1 cellular context compared by ENCODE assay signal in genomic region chr14:49633650-49634546, GRCh38.
A peak's percentile ranks its signal among the peaks of the same experiment; 100 is the strongest.
TF ChIP-seq lines count a peak whose summit lies in the region.

No MANE protein-coding gene starts in this region.

TF ChIP-seq in HepG2, 621 proteins besides CTCF, POLR2A, EP300 and RAD21 (continued from another document and continues in another):
- TF ChIP-seq ZNF800 (CRISPR knock-in tag; IDR thresholded peaks at IDR 0.05) (no peak; the same call in 1 of the 2 replicates), GZF1 (CRISPR knock-in tag; IDR thresholded peaks at IDR 0.05) (peak; percentile 77; the same call in 1 of the 2 replicates), GATA4 (IDR thresholded peaks at IDR 0.05; ENCODE audit: borderline replicate concordance, low read depth) (no peak; the same call in 1 of the 2 replicates), GATAD2A (CRISPR knock-in tag; IDR thresholded peaks at IDR 0.05) (peak; percentile 45; the same call in 1 of the 2 replicates), ZMYM4 (CRISPR knock-in tag; IDR thresholded peaks at IDR 0.05) (peak; percentile 67), MED13 (CRISPR knock-in tag; IDR thresholded peaks at IDR 0.05) (no peak; the same call in 1 of the 2 replicates), NR0B2 (CRISPR knock-in tag; IDR thresholded peaks at IDR 0.05) (peak; percentile 87), FOXP1 (IDR thresholded peaks at IDR 0.05) (no peak), FOXP1 (CRISPR knock-in tag; IDR thresholded peaks at IDR 0.05) (peak; percentile 17; the same call in 1 of the 2 replicates), ZNF652 (CRISPR knock-in tag; IDR thresholded peaks at IDR 0.05; ENCODE audit: borderline replicate concordance, low read depth) (no peak), MLX (CRISPR knock-in tag; IDR thresholded peaks at IDR 0.05) (no peak), SKI (IDR thresholded peaks at IDR 0.05; ENCODE audit: partially characterized antibody) (no peak), PBX2 (CRISPR knock-in tag; IDR thresholded peaks at IDR 0.05) (no peak), ZSCAN29 (CRISPR knock-in tag; conservative IDR thresholded peaks at IDR 0.05) (no peak), HOXA7 (CRISPR knock-in tag; IDR thresholded peaks at IDR 0.05) (peak; percentile 50; the same call in 1 of the 2 replicates), SRY (CRISPR knock-in tag; IDR thresholded peaks at IDR 0.05) (peak; percentile 26), ZUFSP (CRISPR knock-in tag; IDR thresholded peaks at IDR 0.05; ENCODE audit: borderline replicate concordance) (no peak), ZZZ3 (CRISPR knock-in tag; IDR thresholded peaks at IDR 0.05; ENCODE audit: borderline replicate concordance) (no peak), YEATS4 (CRISPR knock-in tag; IDR thresholded peaks at IDR 0.05; ENCODE audit: borderline replicate concordance) (peak; percentile 61), CSRNP1 (CRISPR knock-in tag; IDR thresholded peaks at IDR 0.05) (peak; percentile 41), ZBTB33 (CRISPR knock-in tag; IDR thresholded peaks at IDR 0.05) (0 out of 2 replicates have a peak, but pooled peaks have one; percentile 23), ZNF501 (CRISPR knock-in tag; IDR thresholded peaks at IDR 0.05) (no peak), TEAD3 (CRISPR knock-in tag; optimal IDR thresholded peaks at IDR 0.05; ENCODE audit: borderline replicate concordance) (peak; percentile 69), NAIF1 (CRISPR knock-in tag; IDR thresholded peaks at IDR 0.05; ENCODE audit: borderline replicate concordance) (peak; percentile 95), HNRNPH1 (optimal IDR thresholded peaks at IDR 0.05; ENCODE audit: low read depth, low read length) (no peak), ZNF460 (CRISPR knock-in tag; IDR thresholded peaks at IDR 0.05; ENCODE audit: borderline replicate concordance) (peak; percentile 60; the same call in 1 of the 2 replicates), PAF1 (CRISPR knock-in tag; IDR thresholded peaks at IDR 0.05) (no peak), GTF2F1 (IDR thresholded peaks at IDR 0.05; ENCODE audit: low read length) (no peak), AKAP8 (CRISPR knock-in tag; IDR thresholded peaks at IDR 0.05) (no peak), ZNF879 (CRISPR knock-in tag; IDR thresholded peaks at IDR 0.05) (no peak; the same call in 1 of the 2 replicates), SIN3B (IDR thresholded peaks at IDR 0.05; ENCODE audit: low read length) (no peak), RCOR2 (CRISPR knock-in tag; IDR thresholded peaks at IDR 0.05) (no peak; the same call in 1 of the 2 replicates), ZNF484 (CRISPR knock-in tag; IDR thresholded peaks at IDR 0.05; ENCODE audit: borderline replicate concordance, low read depth) (no peak), ATF7 (IDR thresholded peaks at IDR 0.05) (no peak), ATF7 (CRISPR knock-in tag; IDR thresholded peaks at IDR 0.05) (no peak), NR3C1 (CRISPR knock-in tag; IDR thresholded peaks at IDR 0.05) (no peak), ZNF775 (CRISPR knock-in tag; IDR thresholded peaks at IDR 0.05; ENCODE audit: borderline replicate concordance) (no peak), ZNF138 (CRISPR knock-in tag; IDR thresholded peaks at IDR 0.05; ENCODE audit: low read depth) (no peak), ZNF292 (CRISPR knock-in tag; IDR thresholded peaks at IDR 0.05; ENCODE audit: borderline replicate concordance, low read depth) (peak; percentile 50; the same call in 1 of the 2 replicates), KIAA2018 (CRISPR knock-in tag; IDR thresholded peaks at IDR 0.05; ENCODE audit: borderline replicate concordance) (no peak; the same call in 1 of the 2 replicates), ZFP36L1 (CRISPR knock-in tag; IDR thresholded peaks at IDR 0.05) (no peak), ZFP91 (CRISPR knock-in tag; IDR thresholded peaks at IDR 0.05; ENCODE audit: borderline replicate concordance) (peak; percentile 92), JUND (CRISPR knock-in tag; IDR thresholded peaks at IDR 0.05) (0 out of 2 replicates have a peak, but pooled peaks have one; percentile 51), EHMT2 (IDR thresholded peaks at IDR 0.05; ENCODE audit: borderline replicate concordance, low read depth, low read length) (no peak), SRSF4 (IDR thresholded peaks at IDR 0.05; ENCODE audit: low read depth, low read length, poor library complexity, severe bottlenecking) (no peak)
